ENCODE assay signal across 23 cellular contexts in the genomic region with DNA sequence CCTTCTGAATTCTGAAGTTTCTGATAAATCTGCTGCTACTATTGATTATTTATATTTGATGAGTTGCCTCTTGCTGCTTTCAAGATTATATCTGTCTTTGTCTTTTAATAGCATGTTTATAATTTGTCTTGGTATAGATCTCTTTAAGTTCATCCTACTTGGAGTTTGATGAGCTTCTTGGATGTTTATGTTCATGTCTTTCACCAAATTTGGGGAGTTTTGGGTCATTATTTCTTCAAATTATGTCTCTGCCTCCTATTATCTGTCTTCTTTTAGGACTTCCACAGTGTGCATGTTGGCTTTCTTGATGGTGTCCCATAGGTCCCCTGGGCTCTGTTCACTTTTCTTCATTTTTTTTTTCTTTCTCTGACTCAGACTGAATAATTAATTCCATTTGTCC.
"Had no signal": no experiment of that assay in that cellular context is flagged by ENCODE, and none has a peak within 500 bp of the region (broad histone marks: within the 10 kb centered on the region; RNA-seq: fewer than 3 reads in every experiment).

No MANE protein-coding gene starts in this region.

- H3K4me3 ChIP-seq: breast epithelium, K562 had no signal

- H3K36me3 ChIP-seq: breast epithelium had no signal

- H3K27ac ChIP-seq: breast epithelium had no signal

- DNase-seq: activated B cell treated with CpG ODN at 0.5 μM for 24 hours; activated CD4-positive, alpha-beta memory T cell treated with anti-CD3 and anti-CD28 coated beads, Interleukin-2, amount 10 ng/mL, durations not matched to agents 7 days and 5 days; activated CD4-positive, alpha-beta T cell treated with anti-CD3 and anti-CD28 coated beads, Interleukin-2, amount 50 U/mL, for 1 hour; activated CD8-positive, alpha-beta memory T cell treated with anti-CD3 and anti-CD28 coated beads, Interleukin-2, amount 50 U/mL, for 4 hours; activated effector memory CD4-positive, alpha-beta T cell treated with anti-CD3 and anti-CD28 coated beads, Interleukin-2, amount 50 U/mL, for 16 hours; activated naive CD4-positive, alpha-beta T cell treated with Interleukin-2 at 50 U/mL for 16 hours; aorta; caudate nucleus; Karpas-422; NCI-H1105 treated with DMSO at 0.1 percent for 48 hours; NCI-H1436 treated with DMSO at 0.1 percent for 48 hours; NCI-H187; NCI-H2081; NCI-H510A treated with DMSO at 0.1 percent for 48 hours; NCI-H69; NK-92 treated with Interleukin-12 subunit alpha and Interleukin-12 subunit beta, amount 100 ng/mL, for 24 hours; PC-3; SHP77 treated with DMSO at 0.1 percent for 48 hours; T1000 had no signal

- H3K27me3 Mint-ChIP-seq: activated B cell treated with CpG ODN at 0.5 μM for 24 hours; activated CD4-positive, alpha-beta memory T cell treated with anti-CD3 and anti-CD28 coated beads, Interleukin-2, amount 10 ng/mL, durations not matched to agents 7 days and 5 days had no signal

- H3K4me1 ChIP-seq: breast epithelium had no signal

- ATAC-seq: K562, PC-3 had no signal

- H3K9me3 ChIP-seq: breast epithelium had no signal

- H3K4me3 Mint-ChIP-seq: activated B cell treated with CpG ODN at 0.5 μM for 24 hours; activated CD4-positive, alpha-beta memory T cell treated with anti-CD3 and anti-CD28 coated beads, Interleukin-2, amount 10 ng/mL, durations not matched to agents 7 days and 5 days; activated T-helper 1 cell treated with anti-CD3 and anti-CD28 coated beads, Interleukin-12 subunit alpha, Interleukin-12 subunit beta, Interleukin-2, Interleukin-4 antibody, amounts not matched to agents 30 ng/mL and 10 ng/mL and 1 ng/mL, durations not matched to agents 14 hours and 24 hours and 36 hours; T-helper 1 cell treated with Interleukin-12 subunit alpha and Interleukin-12 subunit beta and Interleukin-4 antibody, amounts not matched to agents 30 μg/mL and 1 μg/mL, for 36 hours had no signal

- H3K9me3 Mint-ChIP-seq: activated B cell treated with CpG ODN at 0.5 μM for 24 hours; activated CD4-positive, alpha-beta memory T cell treated with anti-CD3 and anti-CD28 coated beads, Interleukin-2, amount 10 ng/mL, durations not matched to agents 7 days and 5 days; activated T-helper 1 cell treated with anti-CD3 and anti-CD28 coated beads, Interleukin-12 subunit alpha, Interleukin-12 subunit beta, Interleukin-2, Interleukin-4 antibody, amounts not matched to agents 30 ng/mL and 10 ng/mL and 1 ng/mL, durations not matched to agents 14 hours and 24 hours and 36 hours; T-helper 1 cell treated with Interleukin-12 subunit alpha and Interleukin-12 subunit beta and Interleukin-4 antibody, amounts not matched to agents 30 μg/mL and 1 μg/mL, for 36 hours had no signal

- H3K27ac Mint-ChIP-seq: activated B cell treated with CpG ODN at 0.5 μM for 24 hours; activated CD4-positive, alpha-beta memory T cell treated with anti-CD3 and anti-CD28 coated beads, Interleukin-2, amount 10 ng/mL, durations not matched to agents 7 days and 5 days; activated T-helper 1 cell treated with anti-CD3 and anti-CD28 coated beads, Interleukin-12 subunit alpha, Interleukin-12 subunit beta, Interleukin-2, Interleukin-4 antibody, amounts not matched to agents 30 ng/mL and 10 ng/mL and 1 ng/mL, durations not matched to agents 14 hours and 24 hours and 36 hours; T-helper 1 cell treated with Interleukin-12 subunit alpha and Interleukin-12 subunit beta and Interleukin-4 antibody, amounts not matched to agents 30 μg/mL and 1 μg/mL, for 36 hours had no signal
